ENCODE assay signal across 8 cellular contexts in genomic region chr17:18363021-18363941, GRCh38. TPM values are rescaled to one million over a fixed set of nuclear protein-coding genes. Genes with fewer than 3 reads are reported as not detected.
DNase-seq lines count a peak whose midpoint lies in the region; ATAC-seq and TF ChIP-seq lines count a peak whose summit lies in the region.

SHMT1 (minus strand) TSS chr17:18363550; CDS start chr17:18355981, 7,569 bp downstream.

- H3K9me3 ChIP-seq in esophagus (ENCODE audit: control insufficient read depth in 2 of 2, insufficient read depth in 1 of 2, low read depth in 1 of 2, low read length in 1 of 2), result no peaks in the 10 kb centered on the region
- H3K9me3 ChIP-seq in muscle layer of colon (ENCODE audit: low read length), result no peaks in the 10 kb centered on the region

- 0 to 1% methylated on average over 64 to 78 of the region's 78 CpGs for WGBS in esophagus, 2 donors

- peaks cover 16% of the 10 kb centered on the region for H3K4me1 Mint-ChIP-seq in activated T-cell treated with anti-CD3 and anti-CD28 coated beads, Interleukin-2, amount 50 U/mL, for 4 hours (ENCODE audit: low read depth)

- H3K4me1 ChIP-seq in esophagus (ENCODE audit: control insufficient read depth in 2 of 2, insufficient read depth in 2 of 2, low read length in 1 of 2) (no peaks in the 10 kb centered on the region), muscle layer of colon (ENCODE audit: insufficient read depth, low read length) (peaks cover 4% of the 10 kb centered on the region)

- H3K27me3 ChIP-seq in esophagus (ENCODE audit: control insufficient read depth in 1 of 2, insufficient read depth in 2 of 2, low read length in 2 of 2), result no peaks in the 10 kb centered on the region
- H3K27me3 ChIP-seq in muscle layer of colon (ENCODE audit: control insufficient read depth in 1 of 2, insufficient read depth in 2 of 2, low read length in 2 of 2), result no peaks in the 10 kb centered on the region

- peak within 1 kb of the TSS; percentile 90 for H3K4me3 Mint-ChIP-seq in activated T-cell treated with anti-CD3 and anti-CD28 coated beads, Interleukin-2, amount 50 U/mL, for 4 hours

- no peaks in the 10 kb centered on the region for H3K36me3 Mint-ChIP-seq in activated T-cell treated with anti-CD3 and anti-CD28 coated beads, Interleukin-2, amount 50 U/mL, for 4 hours (ENCODE audit: insufficient read depth)

- H3K36me3 ChIP-seq in esophagus (ENCODE audit: control insufficient read depth in 2 of 2, insufficient read depth in 2 of 2, low read length in 1 of 2) (peaks cover 0 to 2% of the 10 kb centered on the region in 2 donors), muscle layer of colon (ENCODE audit: insufficient read depth, low read length) (no peaks in the 10 kb centered on the region)

- no peaks in the 10 kb centered on the region for H3K27me3 Mint-ChIP-seq in activated T-cell treated with anti-CD3 and anti-CD28 coated beads, Interleukin-2, amount 50 U/mL, for 4 hours (ENCODE audit: low read depth)

- ATAC-seq in GM21619 (IDR thresholded peaks at IDR 0.05; ENCODE audit: unreplicated experiment), result peak; percentile 98
- ATAC-seq in activated T-cell treated with anti-CD3 and anti-CD28 coated beads, Interleukin-2, amount 50 U/mL, for 4 hours, result peak; percentile 100

- H3K4me3 ChIP-seq in Jurkat, Clone E6-1 (ENCODE audit: low read length), result peak within 1 kb of the TSS; percentile 85
- H3K4me3 ChIP-seq in esophagus (ENCODE audit: low read depth in 1 of 2, low read length in 2 of 2) (peak within 1 kb of the TSS; percentile 69 to 85), muscle layer of colon (ENCODE audit: low read depth in 1 of 2, low read length in 2 of 2) (peak within 1 kb of the TSS; percentile 68 to 78)

- H3K9me3 Mint-ChIP-seq in activated T-cell treated with anti-CD3 and anti-CD28 coated beads, Interleukin-2, amount 50 U/mL, for 4 hours, result no peaks in the 10 kb centered on the region

- H3K9ac ChIP-seq in muscle layer of colon (ENCODE audit: low read length), result no peak within 1 kb of the TSS

- peak; percentile 80 for DNase-seq in DMS53 treated with DMSO at 0.1 percent for 48 hours (lab: John Stamatoyannopoulos, UW; ENCODE audit: unreplicated experiment)
- DNase-seq in Jurkat, Clone E6-1 (ENCODE audit: low read depth, low spot score), result peak; percentile 81
- DNase-seq in activated T-cell treated with anti-CD3 and anti-CD28 coated beads, Interleukin-2, amount 50 U/mL, for 4 hours, result peak; percentile 84
- DNase-seq in stimulated activated CD8-positive, alpha-beta memory T cell treated with anti-CD3 and anti-CD28 coated beads, Interleukin-7, amount 100 ng/mL, for 1 hour (ENCODE audit: low read depth in 2 of 2), result peak; percentile 77 to 78

- H3K27ac ChIP-seq in esophagus (ENCODE audit: low read depth in 2 of 2, low read length in 1 of 2), result peak within 1 kb of the TSS; percentile 81 to 85
- H3K27ac ChIP-seq in muscle layer of colon (ENCODE audit: low read depth, low read length), result peak within 1 kb of the TSS; percentile 78

TF ChIP-seq in PFSK-1, 5 proteins besides CTCF, POLR2A, EP300 and RAD21:
- no peak for TF ChIP-seq SIN3A (IDR thresholded peaks at IDR 0.05; ENCODE audit: borderline replicate concordance, insufficient read depth, low read length)
- TF ChIP-seq TAF1 (IDR thresholded peaks at IDR 0.05; ENCODE audit: borderline replicate concordance, insufficient read depth, low read length), result no peak
- TF ChIP-seq POLR2AphosphoS5 (IDR thresholded peaks at IDR 0.05; ENCODE audit: low read depth, low read length), result peak; percentile 81
- TF ChIP-seq REST (IDR thresholded peaks at IDR 0.05; ENCODE audit: insufficient read depth in 1 of 2, low read depth in 2 of 2, low read length in 2 of 2), result 0 out of 4 replicates have a peak, but pooled peaks of 1 of the 2 experiments have one; percentile 16
- TF ChIP-seq FOXP2 (optimal IDR thresholded peaks at IDR 0.05; ENCODE audit: borderline replicate concordance, extremely low read depth, extremely low read length, insufficient read depth), result peak; percentile 76

RNA-seq across cellular contexts. Expression of gene SHMT1, which starts in this region (rescaled TPM):
- 74.1 TPM for polyA plus RNA-seq in Jurkat, Clone E6-1 (2012; ENCODE audit: insufficient read depth, insufficient read length)
- 62.6 TPM for polyA plus RNA-seq in PFSK-1 (2012; ENCODE audit: insufficient read length, low read depth)
- 10 to 100 TPM; 26.5 to 36.9 (median 29.7) TPM for total RNA-seq in activated T-cell treated with anti-CD3 and anti-CD28 coated beads, Interleukin-2, amount 50 U/mL, for 4 hours
- polyA plus RNA-seq in esophagus, result 10 to 100 TPM; 70.8 to 73.6 TPM

Comparison
In these comparisons a context has a peak if more than half of its experiments do, and no peak if none do; other contexts are left out.
1. Peak in every context shown above with its lines: DNase-seq, ATAC-seq, H3K4me3 ChIP-seq and H3K27ac ChIP-seq.